20 cellular contexts compared by ENCODE assay signal in the genomic region with DNA sequence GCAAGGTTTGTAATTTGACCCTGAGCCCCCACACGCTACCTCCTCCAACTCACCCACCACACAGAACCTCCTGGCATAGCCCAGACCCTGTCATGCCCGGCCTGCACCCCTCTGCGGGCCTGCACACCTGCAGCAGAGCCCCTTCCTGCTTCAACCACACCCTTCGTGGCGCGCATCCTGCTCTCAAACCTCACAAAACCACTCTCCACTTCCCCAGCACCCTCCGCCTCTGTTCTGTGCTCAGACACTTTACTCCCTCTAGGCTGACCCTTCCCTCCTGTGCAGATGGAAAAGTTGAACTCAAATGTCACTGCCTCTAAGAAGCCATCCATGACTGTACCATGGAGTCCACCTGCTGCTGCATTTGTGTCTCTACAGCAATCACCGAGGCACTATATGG. TPM values are rescaled to one million over a fixed set of nuclear protein-coding genes. Genes with fewer than 3 reads are reported as not detected.
DNase-seq lines count a peak whose midpoint lies in the region; ATAC-seq and TF ChIP-seq lines count a peak whose summit lies in the region.
"Had no signal": no experiment of that assay in that cellular context is flagged by ENCODE, and none has a peak within 500 bp of the region (broad histone marks: within the 10 kb centered on the region; RNA-seq: fewer than 3 reads in every experiment).

No MANE protein-coding gene starts in this region.

- peaks cover 16% of the 10 kb centered on the region for H3K4me1 ChIP-seq in CD4-positive, alpha-beta memory T cell (ENCODE audit: insufficient read depth, low read length)
- H3K4me1 ChIP-seq in testis (no peaks in the 10 kb centered on the region), suprapubic skin (no peaks in the 10 kb centered on the region)
- H3K4me1 ChIP-seq: tibial nerve had no signal

- H3K9me3 Mint-ChIP-seq in activated CD4-positive, alpha-beta T cell treated with anti-CD3 and anti-CD28 coated beads, Interleukin-2, amount 10 ng/mL, durations not matched to agents 7 days and 5 days, result no peaks in the 10 kb centered on the region
- H3K9me3 Mint-ChIP-seq in CD4-positive, alpha-beta memory T cell, result no peaks in the 10 kb centered on the region
- H3K9me3 Mint-ChIP-seq in WTC11, result no peaks in the 10 kb centered on the region
- no peaks in the 10 kb centered on the region for H3K9me3 Mint-ChIP-seq in memory B cell
- H3K9me3 Mint-ChIP-seq: stimulated activated naive B cell treated with anti-CD40 and anti-IgM and Interleukin-4, amounts not matched to agents 10 μg/mL and 1 μg/mL and 100 μg/mL, for 72 hours had no signal

- H3K4me1 Mint-ChIP-seq in activated CD4-positive, alpha-beta T cell treated with anti-CD3 and anti-CD28 coated beads, Interleukin-2, amount 10 ng/mL, durations not matched to agents 7 days and 5 days, result peaks cover 28% of the 10 kb centered on the region
- peaks cover 7 to 14% (median 13%) of the 10 kb centered on the region in 4 donors for H3K4me1 Mint-ChIP-seq in CD4-positive, alpha-beta memory T cell
- H3K4me1 Mint-ChIP-seq in WTC11 (peaks cover 3% of the 10 kb centered on the region), memory B cell (peaks cover 8% of the 10 kb centered on the region)

- H3K36me3 Mint-ChIP-seq in activated CD4-positive, alpha-beta T cell treated with anti-CD3 and anti-CD28 coated beads, Interleukin-2, amount 10 ng/mL, durations not matched to agents 7 days and 5 days (ENCODE audit: low read depth), result peaks cover 3% of the 10 kb centered on the region
- H3K36me3 Mint-ChIP-seq in CD4-positive, alpha-beta memory T cell, result no peaks in the 10 kb centered on the region
- H3K36me3 Mint-ChIP-seq in WTC11 (peaks cover 44% of the 10 kb centered on the region), memory B cell (peaks cover 16% of the 10 kb centered on the region)

- peak; percentile 62 for DNase-seq in activated CD4-positive, alpha-beta T cell treated with anti-CD3 and anti-CD28 coated beads, Interleukin-2, amount 10 ng/mL, durations not matched to agents 7 days and 5 days
- DNase-seq in activated CD4-positive, alpha-beta T cell treated with anti-CD3 and anti-CD28 coated beads, Interleukin-2, amount 50 U/mL, for 4 hours, result no peak
- peak in 3 of 5 donors; percentile 6 to 20 (median 14) for DNase-seq in CD4-positive, alpha-beta memory T cell
- no peak for DNase-seq in WTC11 (ENCODE audit: low spot score)
- DNase-seq in memory B cell (ENCODE audit: low spot score in 2 of 2), result no peak
- no peak for DNase-seq in testis
- no peak for DNase-seq in suprapubic skin (ENCODE audit: low spot score in 2 of 2)
- DNase-seq: activated CD4-positive, alpha-beta T cell treated with anti-CD3 and anti-CD28 coated beads, Interleukin-2, amount 50 U/mL, for 1 hour; AML-193; EL; NCI-H2081 treated with DMSO at 0.1 percent for 48 hours; NCI-H446; nucleus accumbens; small intestine; stimulated activated naive B cell treated with anti-CD40 and anti-IgM and Interleukin-4, amounts not matched to agents 10 μg/mL and 1 μg/mL and 100 μg/mL, for 72 hours; SW 1271 had no signal

- H3K27ac Mint-ChIP-seq in activated CD4-positive, alpha-beta T cell treated with anti-CD3 and anti-CD28 coated beads, Interleukin-2, amount 10 ng/mL, durations not matched to agents 7 days and 5 days, result peak overlapping the region; percentile 91
- H3K27ac Mint-ChIP-seq in CD4-positive, alpha-beta memory T cell, result peak overlapping the region in 6 of 7 donors; percentile 5 to 93 (median 76)
- H3K27ac Mint-ChIP-seq in WTC11, result peak overlapping the region; percentile 69
- H3K27ac Mint-ChIP-seq in memory B cell, result peak overlapping the region; percentile 29
- H3K27ac Mint-ChIP-seq: stimulated activated naive B cell treated with anti-CD40 and anti-IgM and Interleukin-4, amounts not matched to agents 10 μg/mL and 1 μg/mL and 100 μg/mL, for 72 hours had no signal

- WGBS in testis, 2 donors, result 89 to 97% methylated on average over 8 of the region's 8 CpGs
- 87% methylated on average over 8 of the region's 8 CpGs for WGBS in suprapubic skin

- ATAC-seq in WTC11, result no peak
- ATAC-seq in memory B cell (ENCODE audit: low read depth), result no peak
- no peak for ATAC-seq in HG03520 (IDR thresholded peaks at IDR 0.05; ENCODE audit: unreplicated experiment)
- ATAC-seq: Right ventricle myocardium inferior; stimulated activated naive B cell treated with anti-CD40 and anti-IgM and Interleukin-4, amounts not matched to agents 10 μg/mL and 1 μg/mL and 100 μg/mL, for 72 hours had no signal

- H3K4me3 Mint-ChIP-seq in activated CD4-positive, alpha-beta T cell treated with anti-CD3 and anti-CD28 coated beads, Interleukin-2, amount 10 ng/mL, durations not matched to agents 7 days and 5 days, result peak overlapping the region; percentile 43
- H3K4me3 Mint-ChIP-seq in CD4-positive, alpha-beta memory T cell, result peak overlapping the region in 7 of 8 donors; percentile 30 to 86 (median 55)
- H3K4me3 Mint-ChIP-seq in WTC11, result no peak overlapping the region
- no peak overlapping the region for H3K4me3 Mint-ChIP-seq in memory B cell
- H3K4me3 Mint-ChIP-seq: stimulated activated naive B cell treated with anti-CD40 and anti-IgM and Interleukin-4, amounts not matched to agents 10 μg/mL and 1 μg/mL and 100 μg/mL, for 72 hours had no signal

- POLR2A ChIA-PET in activated CD4-positive, alpha-beta T cell treated with anti-CD3 and anti-CD28 coated beads, Interleukin-2, amount 10 ng/mL, durations not matched to agents 7 days and 5 days (lab: Charles Lee), result no interaction called here
- POLR2A ChIA-PET in CD4-positive, alpha-beta memory T cell (lab: Charles Lee; ENCODE audit: partially characterized antibody), result no interaction called here
- POLR2A ChIA-PET in WTC11 (lab: Charles Lee), result no interaction called here

- no peak for TF ChIP-seq EP300 in suprapubic skin (IDR thresholded peaks at IDR 0.05)

- H3K27ac ChIP-seq in CD4-positive, alpha-beta memory T cell (ENCODE audit: low read depth, low read length), result no peak overlapping the region
- H3K27ac ChIP-seq in testis (no peak overlapping the region), suprapubic skin (no peak overlapping the region)
- H3K27ac ChIP-seq: HL-60, tibial nerve had no signal

- no peaks in the 10 kb centered on the region for H3K27me3 ChIP-seq in CD4-positive, alpha-beta memory T cell (ENCODE audit: insufficient read depth, low read length)
- no peaks in the 10 kb centered on the region for H3K27me3 ChIP-seq in testis
- H3K27me3 ChIP-seq in suprapubic skin, result no peaks in the 10 kb centered on the region
- H3K27me3 ChIP-seq: tibial nerve had no signal

- TF ChIP-seq POLR2A in testis (IDR thresholded peaks at IDR 0.05) (no peak), suprapubic skin (IDR thresholded peaks at IDR 0.05) (no peak)

- intact Hi-C loops in CD4-positive, alpha-beta memory T cell (cut with micrococcal nuclease), result no loop called here
- intact Hi-C loops in testis (cut with DNase I; ENCODE audit: low total_unique reads), result no loop called here

- no peaks in the 10 kb centered on the region for H3K9me3 ChIP-seq in CD4-positive, alpha-beta memory T cell (ENCODE audit: control insufficient read depth in 1 of 2, low read length in 2 of 2)
- H3K9me3 ChIP-seq in testis (no peaks in the 10 kb centered on the region), suprapubic skin (no peaks in the 10 kb centered on the region)
- H3K9me3 ChIP-seq: tibial nerve had no signal

- no peaks in the 10 kb centered on the region for H3K36me3 ChIP-seq in CD4-positive, alpha-beta memory T cell (ENCODE audit: insufficient read depth, low read length)
- H3K36me3 ChIP-seq in testis (ENCODE audit: low read depth, missing control alignments) (no peaks in the 10 kb centered on the region), suprapubic skin (no peaks in the 10 kb centered on the region)

- no peaks in the 10 kb centered on the region for H3K27me3 Mint-ChIP-seq in activated CD4-positive, alpha-beta T cell treated with anti-CD3 and anti-CD28 coated beads, Interleukin-2, amount 10 ng/mL, durations not matched to agents 7 days and 5 days
- H3K27me3 Mint-ChIP-seq in CD4-positive, alpha-beta memory T cell, result no peaks in the 10 kb centered on the region
- H3K27me3 Mint-ChIP-seq in WTC11 (ENCODE audit: low read depth) (no peaks in the 10 kb centered on the region), memory B cell (peaks cover 2% of the 10 kb centered on the region)

- no peak for TF ChIP-seq CTCF in WTC11 (IDR thresholded peaks at IDR 0.05)
- no peak for TF ChIP-seq CTCF in testis (IDR thresholded peaks at IDR 0.05)
- no peak for TF ChIP-seq CTCF in suprapubic skin (IDR thresholded peaks at IDR 0.05)

- H3K4me3 ChIP-seq in CD4-positive, alpha-beta memory T cell (ENCODE audit: low read length in 2 of 2), result no peak overlapping the region
- H3K4me3 ChIP-seq in testis, result no peak overlapping the region
- no peak overlapping the region for H3K4me3 ChIP-seq in suprapubic skin
- H3K4me3 ChIP-seq: tibial nerve had no signal

- CTCF ChIA-PET in activated CD4-positive, alpha-beta T cell treated with anti-CD3 and anti-CD28 coated beads, Interleukin-2, amount 10 ng/mL, durations not matched to agents 7 days and 5 days (lab: Charles Lee), result no interaction called here
- CTCF ChIA-PET in CD4-positive, alpha-beta memory T cell (lab: Charles Lee; ENCODE audit: partially characterized antibody), result no interaction called here
- CTCF ChIA-PET in WTC11 (lab: Charles Lee), result no interaction called here

TF ChIP-seq in WTC11, 78 proteins besides CTCF, POLR2A, EP300 and RAD21 (continues in another document):
- no peak for TF ChIP-seq RORB (CRISPR knock-in tag; IDR thresholded peaks at IDR 0.05)
- no peak for TF ChIP-seq NFYB (CRISPR knock-in tag; conservative IDR thresholded peaks at IDR 0.05; ENCODE audit: low read depth)

RNA-seq across cellular contexts. Expression of gene FAAP24, which starts 28.5 kb away (rescaled TPM):
- 1 to 10 TPM; 7.3 to 8.3 TPM for total RNA-seq in activated CD4-positive, alpha-beta T cell treated with anti-CD3 and anti-CD28 coated beads, Interleukin-2, amount 10 ng/mL, durations not matched to agents 7 days and 5 days
- 1 to 10 TPM; 1.3 to 1.8 TPM for total RNA-seq in CD4-positive, alpha-beta memory T cell
- polyA plus RNA-seq in CD4-positive, alpha-beta memory T cell, result 1 to 10 TPM in 1 of 2 donors, under 1 TPM in 1; 0.78 to 2.3 TPM
- total RNA-seq in WTC11 (2021) (5.2 to 6.2 TPM (median 5.3 TPM) in 3 replicates), testis (10 to 100 TPM in 1 of 2 donors, 1 to 10 TPM in 1; 5.5 to 11.8 TPM), suprapubic skin (1 to 10 TPM in 3 of 4 donors, under 1 TPM in 1; 0.98 to 4.1 (median 1.9) TPM)
- 15.8 TPM for polyA plus RNA-seq in testis (ENCODE audit: insufficient read depth, low read depth, low replicate concordance)

RNA-seq across cellular contexts. Expression of gene CEP89, which starts 28.8 kb away (rescaled TPM):
- total RNA-seq in activated CD4-positive, alpha-beta T cell treated with anti-CD3 and anti-CD28 coated beads, Interleukin-2, amount 10 ng/mL, durations not matched to agents 7 days and 5 days, result 10 to 100 TPM; 18.7 to 25.9 TPM
- total RNA-seq in CD4-positive, alpha-beta memory T cell, result 10 to 100 TPM; 20.2 to 20.6 TPM
- 10 to 100 TPM in 1 of 2 donors, 1 to 10 TPM in 1; 4.9 to 15.5 TPM for polyA plus RNA-seq in CD4-positive, alpha-beta memory T cell
- total RNA-seq in WTC11 (2021) (21.1 to 22.5 TPM (median 21.6 TPM) in 3 replicates), testis (10 to 100 TPM; 16.7 to 17.2 TPM), suprapubic skin (10 to 100 TPM; 11.7 to 22.5 (median 17.5) TPM)
- 14.0 TPM for polyA plus RNA-seq in testis (ENCODE audit: insufficient read depth, low read depth, low replicate concordance)

Comparison
In these comparisons a context has a peak if more than half of its experiments do, and no peak if none do; other contexts are left out.
1. DNase-seq: peak in activated CD4-positive, alpha-beta T cell treated with anti-CD3 and anti-CD28 coated beads, Interleukin-2, amount 10 ng/mL, durations not matched to agents 7 days and 5 days (single experiment) and CD4-positive, alpha-beta memory T cell (3 of 5); none in activated CD4-positive, alpha-beta T cell treated with anti-CD3 and anti-CD28 coated beads, Interleukin-2, amount 50 U/mL, for 4 hours (0 of 2), WTC11 (single experiment), memory B cell (0 of 2), testis (single experiment) and suprapubic skin (0 of 2).
2. H3K27ac Mint-ChIP-seq: peak in every context shown above with its lines; median percentile 91 in activated CD4-positive, alpha-beta T cell treated with anti-CD3 and anti-CD28 coated beads, Interleukin-2, amount 10 ng/mL, durations not matched to agents 7 days and 5 days; 76 in CD4-positive, alpha-beta memory T cell; 69 in WTC11; 29 in memory B cell.
3. H3K4me3 Mint-ChIP-seq: peak in activated CD4-positive, alpha-beta T cell treated with anti-CD3 and anti-CD28 coated beads, Interleukin-2, amount 10 ng/mL, durations not matched to agents 7 days and 5 days (single experiment) and CD4-positive, alpha-beta memory T cell (7 of 8); none in WTC11 (single experiment) and memory B cell (single experiment).